In genomic region chr5:95924720-95925119, GRCh38 we compare ENCODE assay signal across 12 cellular contexts. TPM values are rescaled to one million over a fixed set of nuclear protein-coding genes. Genes with fewer than 3 reads are reported as not detected.
DNase-seq lines count a peak whose midpoint lies in the region; ATAC-seq, FAIRE-seq and TF ChIP-seq lines count a peak whose summit lies in the region.
"Had no signal": no experiment of that assay in that cellular context is flagged by ENCODE, and none has a peak within 500 bp of the region (broad histone marks: within the 10 kb centered on the region; RNA-seq: fewer than 3 reads in every experiment).

No MANE protein-coding gene starts in this region.

- no peaks in the 10 kb centered on the region for H3K9me3 Mint-ChIP-seq in activated T-helper 1 cell treated with anti-CD3 and anti-CD28 coated beads, Interleukin-12 subunit alpha, Interleukin-12 subunit beta, Interleukin-2, Interleukin-4 antibody, amounts not matched to agents 30 ng/mL and 10 ng/mL and 1 ng/mL, durations not matched to agents 14 hours and 24 hours and 36 hours
- H3K9me3 Mint-ChIP-seq: neural progenitor cell had no signal

- TF ChIP-seq EP300 in A549 (IDR thresholded peaks at IDR 0.05) (no peak), gastroesophageal sphincter (IDR thresholded peaks at IDR 0.05) (no peak)

- TF ChIP-seq CTCF in A549 (IDR thresholded peaks at IDR 0.05) = no peak
- no peak for TF ChIP-seq CTCF in gastroesophageal sphincter (IDR thresholded peaks at IDR 0.05)

- H3K4me2 ChIP-seq in A549 = peak overlapping the region; percentile 37
- H3K4me2 ChIP-seq: neural progenitor cell had no signal

- TF ChIP-seq POLR2A in A549 (IDR thresholded peaks at IDR 0.05; ENCODE audit: low read length) (no peak), gastroesophageal sphincter (IDR thresholded peaks at IDR 0.05) (no peak)

- no peak overlapping the region for H3K4me3 ChIP-seq in A549
- H3K4me3 ChIP-seq in gastroesophageal sphincter = no peak overlapping the region
- H3K4me3 ChIP-seq: neural progenitor cell had no signal

- H3K4me1 Mint-ChIP-seq in T-helper 17 cell = peaks cover 16% of the 10 kb centered on the region
- H3K4me1 Mint-ChIP-seq in activated T-helper 1 cell treated with anti-CD3 and anti-CD28 coated beads, Interleukin-12 subunit alpha, Interleukin-12 subunit beta, Interleukin-2, Interleukin-4 antibody, amounts not matched to agents 30 ng/mL and 10 ng/mL and 1 ng/mL, durations not matched to agents 14 hours and 24 hours and 36 hours (ENCODE audit: low read depth) = peaks cover 74% of the 10 kb centered on the region

- H3K27me3 Mint-ChIP-seq in T-helper 17 cell = no peaks in the 10 kb centered on the region
- no peaks in the 10 kb centered on the region for H3K27me3 Mint-ChIP-seq in activated T-helper 1 cell treated with anti-CD3 and anti-CD28 coated beads, Interleukin-12 subunit alpha, Interleukin-12 subunit beta, Interleukin-2, Interleukin-4 antibody, amounts not matched to agents 30 ng/mL and 10 ng/mL and 1 ng/mL, durations not matched to agents 14 hours and 24 hours and 36 hours (ENCODE audit: insufficient read depth)
- H3K27me3 Mint-ChIP-seq: activated naive CD8-positive, alpha-beta T cell had no signal

- ATAC-seq in A549 (peak in 1 of 2 experiments; percentile 44; a peak in 2 of 6 replicates), GM19438 (IDR thresholded peaks at IDR 0.05; ENCODE audit: low read depth, unreplicated experiment) (peak; percentile 22), gastroesophageal sphincter (peak; percentile 61), T-helper 17 cell (no peak), HG02840 (IDR thresholded peaks at IDR 0.05; ENCODE audit: low FRiP score, unreplicated experiment) (no peak)

- no peak for FAIRE-seq in A549 (lab: Jason Lieb, UNC)

- WGBS in A549 (ENCODE audit: missing lambda C conversion rate) = 25% methylated on average over 3 of the region's 3 CpGs
- WGBS in gastroesophageal sphincter (ENCODE audit: low coverage in 1 of 2), 2 donors = 32 to 33% methylated on average over 3 of the region's 3 CpGs

- POLR2A ChIA-PET in A549 (lab: Yijun Ruan, JAX) = no interaction called here

- intact Hi-C loops in activated T-helper 1 cell treated with anti-CD3 and anti-CD28 coated beads, Interleukin-12 subunit alpha, Interleukin-12 subunit beta, Interleukin-2, Interleukin-4 antibody, amounts not matched to agents 30 ng/mL and 10 ng/mL and 1 ng/mL, durations not matched to agents 14 hours and 24 hours and 36 hours (cut with micrococcal nuclease) = loop anchor here (2.0 kb wide), 1 partner anchor 14 kb away; no protein-coding TSS in a partner anchor

- peaks cover 2% of the 10 kb centered on the region for H3K36me3 Mint-ChIP-seq in T-helper 17 cell (ENCODE audit: low read depth)
- H3K36me3 Mint-ChIP-seq in activated T-helper 1 cell treated with anti-CD3 and anti-CD28 coated beads, Interleukin-12 subunit alpha, Interleukin-12 subunit beta, Interleukin-2, Interleukin-4 antibody, amounts not matched to agents 30 ng/mL and 10 ng/mL and 1 ng/mL, durations not matched to agents 14 hours and 24 hours and 36 hours (ENCODE audit: low read depth) = peaks cover 29% of the 10 kb centered on the region

- H3K27ac Mint-ChIP-seq in T-helper 17 cell = no peak overlapping the region
- no peak overlapping the region for H3K27ac Mint-ChIP-seq in activated T-helper 1 cell treated with anti-CD3 and anti-CD28 coated beads, Interleukin-12 subunit alpha, Interleukin-12 subunit beta, Interleukin-2, Interleukin-4 antibody, amounts not matched to agents 30 ng/mL and 10 ng/mL and 1 ng/mL, durations not matched to agents 14 hours and 24 hours and 36 hours
- H3K27ac Mint-ChIP-seq: activated naive CD8-positive, alpha-beta T cell; neural progenitor cell had no signal

- H3K4me1 ChIP-seq in A549 (peaks cover 17% of the 10 kb centered on the region), gastroesophageal sphincter (peaks cover 0 to 43% (median 4%) of the 10 kb centered on the region in 3 donors)
- H3K4me1 ChIP-seq: neural progenitor cell had no signal

- H3K27me3 ChIP-seq in gastroesophageal sphincter = no peaks in the 10 kb centered on the region
- H3K27me3 ChIP-seq: neural progenitor cell had no signal

- no peak for TF ChIP-seq RAD21 in A549 (conservative IDR thresholded peaks at IDR 0.05 in 1 of 2, IDR thresholded peaks at IDR 0.05 in 1 of 2)

- H3K27ac ChIP-seq in A549 (peak overlapping the region in 1 of 2 experiments; percentile 32; a peak in 1 of 6 replicates), gastroesophageal sphincter (no peak overlapping the region)
- H3K27ac ChIP-seq: neural progenitor cell had no signal

- no peak overlapping the region for H3K4me3 Mint-ChIP-seq in T-helper 17 cell
- no peak overlapping the region for H3K4me3 Mint-ChIP-seq in activated T-helper 1 cell treated with anti-CD3 and anti-CD28 coated beads, Interleukin-12 subunit alpha, Interleukin-12 subunit beta, Interleukin-2, Interleukin-4 antibody, amounts not matched to agents 30 ng/mL and 10 ng/mL and 1 ng/mL, durations not matched to agents 14 hours and 24 hours and 36 hours
- H3K4me3 Mint-ChIP-seq: activated naive CD8-positive, alpha-beta T cell; neural progenitor cell had no signal

- CTCF ChIA-PET in A549 (lab: Yijun Ruan, JAX) = interaction anchor here (0.8 to 1.6 kb wide), 3 partner anchors 10 to 412 kb away, joined by 3 to 7 read pairs (median 3); no protein-coding TSS in a partner anchor

- no peaks in the 10 kb centered on the region for H3K9me3 ChIP-seq in A549
- H3K9me3 ChIP-seq in gastroesophageal sphincter = no peaks in the 10 kb centered on the region
- no peaks in the 10 kb centered on the region for H3K9me3 ChIP-seq in T-helper 17 cell (ENCODE audit: control insufficient read depth, low read length, poor library complexity, severe bottlenecking)

- no peaks in the 10 kb centered on the region for H3K36me3 ChIP-seq in gastroesophageal sphincter
- H3K36me3 ChIP-seq: neural progenitor cell had no signal

- DNase-seq in A549 (ENCODE audit: low read depth in 1 of 2, low spot score in 1 of 2) = peak in 1 of 2 experiments; percentile 25
- peak; percentile 56 for DNase-seq in NCI-H460 (ENCODE audit: extremely low read depth, low read depth)
- DNase-seq in NCI-H226 = no peak
- no peak for DNase-seq in T-helper 17 cell
- DNase-seq in activated T-helper 1 cell treated with anti-CD3 and anti-CD28 coated beads, Interleukin-12 subunit alpha, Interleukin-12 subunit beta, Interleukin-2, Interleukin-4 antibody, amounts not matched to agents 30 ng/mL and 10 ng/mL and 1 ng/mL, durations not matched to agents 14 hours and 24 hours and 36 hours (ENCODE audit: low spot score) = no peak
- DNase-seq: COR-L47, foreskin melanocyte had no signal

TF ChIP-seq in A549, 52 proteins besides CTCF, POLR2A, EP300 and RAD21:
- TF ChIP-seq CEBPB (IDR thresholded peaks at IDR 0.05) = peak; percentile 37 to 43; a peak in 1 of 4 replicates
- no peak for TF ChIP-seq CBX8 (IDR thresholded peaks at IDR 0.05)

RNA-seq across cellular contexts. Expression of gene ELL2, which starts 36.9 kb away (rescaled TPM):
- polyA plus RNA-seq in A549 (2011; rRNA removed) = 23.8 and 24.2 TPM in 2 replicates
- polyA plus RNA-seq in A549 (2012; cell fraction: cytosol; rRNA removed) = 3.8 and 4.0 TPM in 2 replicates
- polyA plus RNA-seq in A549 (2012; cell fraction: nucleus; rRNA removed) = 3.5 and 4.9 TPM in 2 replicates
- polyA plus RNA-seq in A549 (2017; fragmentation: RNase III; extraction: RNeasy Plus Mini Kit Qiagen cat#74134 plus additional on column Dnase treatment) = 9.7 to 12.5 TPM (median 11.8 TPM) in 3 replicates
- polyA minus RNA-seq in A549 (2011; rRNA and poly(A)+ RNA removed) = 25.5 and 26.9 TPM in 2 replicates
- 87.5 and 92.3 TPM in 2 replicates for total RNA-seq in NCI-H460 (2014; rRNA removed; shearing (Covaris generic))
- polyA plus RNA-seq in NCI-H460 (2014; cell fraction: nucleus; rRNA removed) = 26.8 and 42.5 TPM in 2 replicates
- 100 to 1,000 TPM in 1 of 4 donors, 10 to 100 TPM in 3; 38.4 to 117 (median 59.3) TPM for total RNA-seq in gastroesophageal sphincter
- 10 to 100 TPM; 59.8 to 80.7 TPM for total RNA-seq in T-helper 17 cell
- total RNA-seq in activated T-helper 1 cell treated with anti-CD3 and anti-CD28 coated beads, Interleukin-12 subunit alpha, Interleukin-12 subunit beta, Interleukin-2, Interleukin-4 antibody, amounts not matched to agents 30 ng/mL and 10 ng/mL and 1 ng/mL, durations not matched to agents 14 hours and 24 hours and 36 hours = 93.9 and 97.6 TPM in 2 replicates

Comparison
In these comparisons a context has a peak if more than half of its experiments do, and no peak if none do; other contexts are left out.
1. ATAC-seq: peak in GM19438 (single experiment) and gastroesophageal sphincter (single experiment); none in T-helper 17 cell (single experiment) and HG02840 (single experiment).